In the genomic region with DNA sequence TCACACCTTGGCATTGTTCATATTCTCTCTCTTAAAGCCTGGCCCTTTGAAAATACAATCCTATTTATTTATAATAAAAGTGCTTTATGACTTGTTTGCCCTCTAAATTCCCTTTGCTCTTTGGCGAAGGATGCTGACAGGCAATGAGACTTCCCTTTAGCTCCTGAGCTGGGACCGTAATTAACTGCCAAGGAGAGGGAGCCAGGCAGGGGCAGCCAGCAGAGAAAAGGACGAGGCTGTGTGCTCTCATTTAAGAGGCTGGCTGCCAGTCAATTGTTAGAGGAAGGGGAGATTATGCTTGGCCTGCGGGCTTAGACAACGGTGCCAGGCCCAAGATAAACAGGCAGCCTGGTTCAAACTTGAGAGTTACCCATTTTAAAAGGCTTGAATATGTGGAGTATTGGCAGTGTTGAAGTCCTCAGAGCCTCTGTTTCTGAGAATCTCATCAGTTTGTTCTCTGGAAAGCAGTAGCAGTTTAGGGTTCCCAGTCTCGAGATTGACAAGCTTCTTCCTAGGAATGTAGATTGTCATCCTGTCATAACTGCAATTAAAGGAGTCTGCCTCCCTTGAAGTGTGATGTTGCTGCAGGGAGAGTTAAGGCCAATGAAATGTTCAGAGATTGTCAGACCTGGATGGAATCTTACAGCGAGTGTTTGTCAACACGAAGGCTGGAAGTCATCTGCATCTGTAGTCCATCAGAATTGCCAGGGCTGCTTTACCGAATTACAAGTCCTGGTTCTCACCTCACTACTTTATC, we compare ENCODE assay signal across 2 cellular contexts.
TF ChIP-seq lines count a peak whose summit lies in the region.

No MANE protein-coding gene starts in this region.

TF ChIP-seq in SK-N-SH, 30 proteins besides CTCF, POLR2A, EP300 and RAD21 (continued from another document):
- TF ChIP-seq, protein P1, sequence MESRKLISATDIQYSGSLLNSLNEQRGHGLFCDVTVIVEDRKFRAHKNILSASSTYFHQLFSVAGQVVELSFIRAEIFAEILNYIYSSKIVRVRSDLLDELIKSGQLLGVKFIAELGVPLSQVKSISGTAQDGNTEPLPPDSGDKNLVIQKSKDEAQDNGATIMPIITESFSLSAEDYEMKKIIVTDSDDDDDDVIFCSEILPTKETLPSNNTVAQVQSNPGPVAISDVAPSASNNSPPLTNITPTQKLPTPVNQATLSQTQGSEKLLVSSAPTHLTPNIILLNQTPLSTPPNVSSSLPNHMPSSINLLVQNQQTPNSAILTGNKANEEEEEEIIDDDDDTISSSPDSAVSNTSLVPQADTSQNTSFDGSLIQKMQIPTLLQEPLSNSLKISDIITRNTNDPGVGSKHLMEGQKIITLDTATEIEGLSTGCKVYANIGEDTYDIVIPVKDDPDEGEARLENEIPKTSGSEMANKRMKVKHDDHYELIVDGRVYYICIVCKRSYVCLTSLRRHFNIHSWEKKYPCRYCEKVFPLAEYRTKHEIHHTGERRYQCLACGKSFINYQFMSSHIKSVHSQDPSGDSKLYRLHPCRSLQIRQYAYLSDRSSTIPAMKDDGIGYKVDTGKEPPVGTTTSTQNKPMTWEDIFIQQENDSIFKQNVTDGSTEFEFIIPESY (IDR thresholded peaks at IDR 0.05; ENCODE audit: borderline replicate concordance, low read depth), result no peak
- TF ChIP-seq, protein P2, sequence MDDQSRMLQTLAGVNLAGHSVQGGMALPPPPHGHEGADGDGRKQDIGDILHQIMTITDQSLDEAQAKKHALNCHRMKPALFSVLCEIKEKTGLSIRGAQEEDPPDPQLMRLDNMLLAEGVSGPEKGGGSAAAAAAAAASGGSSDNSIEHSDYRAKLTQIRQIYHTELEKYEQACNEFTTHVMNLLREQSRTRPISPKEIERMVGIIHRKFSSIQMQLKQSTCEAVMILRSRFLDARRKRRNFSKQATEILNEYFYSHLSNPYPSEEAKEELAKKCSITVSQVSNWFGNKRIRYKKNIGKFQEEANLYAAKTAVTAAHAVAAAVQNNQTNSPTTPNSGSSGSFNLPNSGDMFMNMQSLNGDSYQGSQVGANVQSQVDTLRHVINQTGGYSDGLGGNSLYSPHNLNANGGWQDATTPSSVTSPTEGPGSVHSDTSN (IDR thresholded peaks at IDR 0.05), result no peak
- no peak for TF ChIP-seq SIN3A (IDR thresholded peaks at IDR 0.05; ENCODE audit: borderline replicate concordance, low read depth, low read length)
- no peak for TF ChIP-seq RXRA (IDR thresholded peaks at IDR 0.05; ENCODE audit: borderline replicate concordance, low read depth)
- TF ChIP-seq RFX5 (IDR thresholded peaks at IDR 0.05; ENCODE audit: low read length), result no peak
- TF ChIP-seq NFIC (IDR thresholded peaks at IDR 0.05; ENCODE audit: borderline replicate concordance), result no peak
- no peak for TF ChIP-seq FOXM1 (IDR thresholded peaks at IDR 0.05; ENCODE audit: low read depth)
- no peak for TF ChIP-seq JUND (IDR thresholded peaks at IDR 0.05)
- TF ChIP-seq, protein P3, sequence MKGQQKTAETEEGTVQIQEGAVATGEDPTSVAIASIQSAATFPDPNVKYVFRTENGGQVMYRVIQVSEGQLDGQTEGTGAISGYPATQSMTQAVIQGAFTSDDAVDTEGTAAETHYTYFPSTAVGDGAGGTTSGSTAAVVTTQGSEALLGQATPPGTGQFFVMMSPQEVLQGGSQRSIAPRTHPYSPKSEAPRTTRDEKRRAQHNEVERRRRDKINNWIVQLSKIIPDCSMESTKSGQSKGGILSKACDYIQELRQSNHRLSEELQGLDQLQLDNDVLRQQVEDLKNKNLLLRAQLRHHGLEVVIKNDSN (IDR thresholded peaks at IDR 0.05; ENCODE audit: borderline replicate concordance, low read depth), result no peak

TF ChIP-seq in SK-N-SH treated with all-trans-retinoic acid at 6 μM for 48 hours, 23 proteins besides CTCF, POLR2A, EP300 and RAD21 (continued from another document):
- TF ChIP-seq, protein P4, sequence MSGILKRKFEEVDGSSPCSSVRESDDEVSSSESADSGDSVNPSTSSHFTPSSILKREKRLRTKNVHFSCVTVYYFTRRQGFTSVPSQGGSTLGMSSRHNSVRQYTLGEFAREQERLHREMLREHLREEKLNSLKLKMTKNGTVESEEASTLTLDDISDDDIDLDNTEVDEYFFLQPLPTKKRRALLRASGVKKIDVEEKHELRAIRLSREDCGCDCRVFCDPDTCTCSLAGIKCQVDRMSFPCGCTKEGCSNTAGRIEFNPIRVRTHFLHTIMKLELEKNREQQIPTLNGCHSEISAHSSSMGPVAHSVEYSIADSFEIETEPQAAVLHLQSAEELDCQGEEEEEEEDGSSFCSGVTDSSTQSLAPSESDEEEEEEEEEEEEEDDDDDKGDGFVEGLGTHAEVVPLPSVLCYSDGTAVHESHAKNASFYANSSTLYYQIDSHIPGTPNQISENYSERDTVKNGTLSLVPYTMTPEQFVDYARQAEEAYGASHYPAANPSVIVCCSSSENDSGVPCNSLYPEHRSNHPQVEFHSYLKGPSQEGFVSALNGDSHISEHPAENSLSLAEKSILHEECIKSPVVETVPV (CRISPR knock-in tag; IDR thresholded peaks at IDR 0.05), result no peak
